1 cellular context compared by ENCODE assay signal in the genomic region with DNA sequence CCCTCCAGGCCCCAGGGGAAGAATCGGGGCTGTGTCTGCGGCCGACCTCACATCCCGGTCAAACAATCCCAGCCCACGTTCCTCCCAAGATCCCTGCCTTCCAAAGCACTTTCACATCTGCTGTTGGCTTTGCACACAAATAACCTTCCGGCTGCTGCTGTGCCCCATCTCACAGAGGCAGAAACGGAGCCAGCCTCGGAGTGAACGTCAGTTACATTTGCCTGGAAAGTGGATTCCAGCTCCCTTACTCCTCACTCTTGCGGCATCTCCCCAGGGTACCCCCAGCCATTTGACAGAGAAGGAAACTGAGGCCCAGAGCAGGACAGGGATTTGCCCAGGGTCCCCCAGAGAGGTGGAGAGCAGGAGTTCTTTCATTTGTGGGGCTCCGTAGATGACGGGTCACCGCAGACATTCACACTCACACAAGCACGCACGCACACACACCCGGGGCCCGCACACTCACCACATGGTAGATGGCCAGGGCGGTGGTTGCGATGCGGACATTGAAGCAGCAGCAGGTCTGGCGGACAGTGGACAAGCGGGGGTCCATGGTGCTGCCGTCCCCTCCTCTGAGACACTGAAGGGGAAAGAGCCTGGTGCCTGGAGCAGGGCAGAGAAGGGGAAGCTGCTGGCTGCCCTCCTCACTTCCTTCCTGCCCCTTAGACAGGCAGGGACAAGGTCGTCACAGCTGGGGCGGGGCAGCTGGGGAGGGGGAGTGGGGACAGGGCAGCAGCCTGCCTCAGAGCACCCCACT.
TF ChIP-seq lines count a peak whose summit lies in the region.

Gene LAPTM5 (minus strand): TSS at position 579 of the 754 bp plus-strand sequence. CDS start 29 bp downstream, at position 550.

TF ChIP-seq in endothelial cell of umbilical vein, 7 proteins besides CTCF, POLR2A, EP300 and RAD21:
- TF ChIP-seq MAX (IDR thresholded peaks at IDR 0.05; ENCODE audit: insufficient read depth, insufficient read length) = peak; percentile 5
- TF ChIP-seq GATA2 (IDR thresholded peaks at IDR 0.05; ENCODE audit: insufficient read depth, insufficient read length, low read depth, low read length) = no peak
- TF ChIP-seq EZH2 (IDR thresholded peaks at IDR 0.05; ENCODE audit: borderline replicate concordance, low read depth, low read length, severe bottlenecking) = no peak
- no peak for TF ChIP-seq FOS (IDR thresholded peaks at IDR 0.05; ENCODE audit: borderline replicate concordance, insufficient read depth, low read length)
- no peak for TF ChIP-seq MYC (IDR thresholded peaks at IDR 0.05; ENCODE audit: low read depth, low read length)
- TF ChIP-seq POLR2AphosphoS5 (IDR thresholded peaks at IDR 0.05; ENCODE audit: insufficient read depth, low read depth, low read length) = no peak
